2 cellular contexts compared by ENCODE assay signal in the genomic region with DNA sequence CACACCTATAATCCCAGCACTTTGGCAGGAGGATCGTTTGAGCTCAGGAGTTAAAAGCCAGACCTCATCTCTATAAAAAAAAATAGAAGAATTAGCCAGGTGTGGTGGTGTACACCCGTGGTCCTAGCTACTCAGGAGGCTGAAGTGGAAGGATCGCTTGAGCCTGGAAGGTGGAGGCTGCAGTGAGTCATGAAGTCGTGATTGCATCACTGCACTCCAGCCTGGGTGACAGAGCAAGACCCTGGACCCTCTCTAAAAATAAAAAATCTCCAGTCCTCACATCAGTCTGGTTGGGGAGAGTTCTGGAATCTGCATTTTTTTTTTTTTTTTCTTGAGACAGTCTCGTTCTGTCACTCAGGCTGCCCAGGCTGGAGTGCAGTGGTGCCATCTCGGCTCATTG.
TF ChIP-seq lines count a peak whose summit lies in the region.

No MANE protein-coding gene starts in this region.

TF ChIP-seq in A549, 52 proteins besides CTCF, POLR2A, EP300 and RAD21:
- TF ChIP-seq HDAC2 (IDR thresholded peaks at IDR 0.05), result no peak
- TF ChIP-seq CEBPB (IDR thresholded peaks at IDR 0.05), result peak in 1 of 2 experiments; percentile 48; a peak in 1 of 4 replicates
- no peak for TF ChIP-seq FOSL2 (IDR thresholded peaks at IDR 0.05)
- peak; percentile 20; the same call in 1 of the 2 replicates for TF ChIP-seq FOSL2 (CRISPR knock-in tag; IDR thresholded peaks at IDR 0.05)

TF ChIP-seq in endothelial cell of umbilical vein, 7 proteins besides CTCF, POLR2A, EP300 and RAD21:
- TF ChIP-seq GATA2 (IDR thresholded peaks at IDR 0.05; ENCODE audit: insufficient read depth, insufficient read length, low read depth, low read length) (no peak), POLR2AphosphoS5 (IDR thresholded peaks at IDR 0.05; ENCODE audit: insufficient read depth, low read depth, low read length) (peak; percentile 57)
